Comparison of ENCODE assay signal across 10 cellular contexts in genomic region chr1:17550684-17551584, GRCh38. TPM values are rescaled to one million over a fixed set of nuclear protein-coding genes. Genes with fewer than 3 reads are reported as not detected.
DNase-seq lines count a peak whose midpoint lies in the region; ATAC-seq, FAIRE-seq and TF ChIP-seq lines count a peak whose summit lies in the region.
"Had no signal": no experiment of that assay in that cellular context is flagged by ENCODE, and none has a peak within 500 bp of the region (broad histone marks: within the 10 kb centered on the region; RNA-seq: fewer than 3 reads in every experiment).

No MANE protein-coding gene starts in this region.

- no peak overlapping the region for H3K27ac ChIP-seq in IMR-90 (ENCODE audit: insufficient read depth, low read length)
- H3K27ac ChIP-seq in RWPE2 (ENCODE audit: poor library complexity, severe bottlenecking), result peak overlapping the region; percentile 11
- H3K27ac ChIP-seq in kidney (ENCODE audit: low read depth in 2 of 2, low read length in 2 of 2), result peak overlapping the region; percentile 82 to 86
- peak overlapping the region in 2 of 3 donors; percentile 9 to 22 for H3K27ac ChIP-seq in thyroid gland
- H3K27ac ChIP-seq: hepatocyte, SJSA1 had no signal

- no peak overlapping the region for H4K5ac ChIP-seq in IMR-90 (ENCODE audit: low read depth, low read length)

- no peak overlapping the region; the same call in 1 of the 2 replicates for H3K14ac ChIP-seq in IMR-90 (replicated peaks; ENCODE audit: low read depth, low read length)

- H4K91ac ChIP-seq in IMR-90 (ENCODE audit: insufficient read depth, low read depth, low read length), result no peak overlapping the region

- dilution Hi-C loops in IMR-90 (cut with HindIII; ENCODE audit: low sequenced_read_pairs, unreplicated experiment), result no loop called here

- no peak overlapping the region for H2BK5ac ChIP-seq in IMR-90 (ENCODE audit: low read depth, low read length, poor library complexity, severe bottlenecking)

- peaks cover 25 to 86% of the 10 kb centered on the region in 2 experiments for H3K79me1 ChIP-seq in IMR-90 (ENCODE audit: low read depth in 1 of 2, low read length in 2 of 2)

- no peak for FAIRE-seq in kidney (lab: Jason Lieb, UNC)

- H2BK15ac ChIP-seq in IMR-90 (ENCODE audit: low read depth, low read length), result no peak overlapping the region

- CTCF ChIA-PET in IMR-90 (lab: Yijun Ruan, JAX), result interaction anchor here (0.5 kb wide), 1 partner anchor 32 kb away, joined by 3 read pairs; no protein-coding TSS in a partner anchor

- H3K4me2 ChIP-seq in IMR-90 (ENCODE audit: low read depth, low read length), result no peak overlapping the region; the same call in 1 of the 2 replicates
- H3K4me2 ChIP-seq: hepatocyte had no signal

- H2AK5ac ChIP-seq in IMR-90 (ENCODE audit: low read depth, low read length), result peak overlapping the region; percentile 55; the same call in 1 of the 2 replicates

- peak; percentile 39 for DNase-seq in IMR-90
- no peak for DNase-seq in RWPE2 (ENCODE audit: low spot score)
- peak; percentile 85 for DNase-seq in kidney
- DNase-seq in thyroid gland, result peak; percentile 32 to 51
- no peak for DNase-seq in amniotic stem cell (lab: John Stamatoyannopoulos, UW)
- no peak for DNase-seq in iPS-NIHi11 (ENCODE audit: low spot score)

- TF ChIP-seq POLR2A in IMR-90 (IDR thresholded peaks at IDR 0.05; ENCODE audit: low read depth, low read length) (no peak), thyroid gland (IDR thresholded peaks at IDR 0.05) (no peak)

- H3K23ac ChIP-seq in IMR-90 (ENCODE audit: low read depth, low read length), result 0 out of 2 replicates have a peak overlapping the region, but pooled peaks have one; percentile 39

- peak overlapping the region; percentile 51 for H3K4ac ChIP-seq in IMR-90 (ENCODE audit: low read depth, low read length)

- H2AK9ac ChIP-seq in IMR-90 (replicated peaks; ENCODE audit: low read depth, low read length, poor library complexity), result peak overlapping the region; percentile 51

- H3K9me3 ChIP-seq in IMR-90 (ENCODE audit: control insufficient read depth, insufficient read depth, low read length) (no peaks in the 10 kb centered on the region), RWPE2 (ENCODE audit: severe bottlenecking) (no peaks in the 10 kb centered on the region), kidney (ENCODE audit: control insufficient read depth in 1 of 2, low read length in 2 of 2) (no peaks in the 10 kb centered on the region), thyroid gland (no peaks in the 10 kb centered on the region)
- H3K9me3 ChIP-seq: SJSA1 had no signal

- H4K8ac ChIP-seq in IMR-90 (ENCODE audit: low read depth in 2 of 2, low read length in 2 of 2), result peak overlapping the region in 1 of 2 experiments; percentile 37; a peak in 1 of 4 replicates

- BruUV-seq in IMR-90 (replicated peaks; lab: Mats Ljungman, UMichigan), result no TSS peak

- H4K20me1 ChIP-seq in IMR-90 (ENCODE audit: insufficient read depth, low read length), result peaks cover 13% of the 10 kb centered on the region

- intact Hi-C loops in IMR-90 (cut with micrococcal nuclease), result no loop called here
- intact Hi-C loops in kidney (cut with DNase I), result no loop called here
- intact Hi-C loops in thyroid gland (cut with DNase I), result no loop called here

- peak overlapping the region; percentile 32; the same call in 1 of the 2 replicates for H2BK120ac ChIP-seq in IMR-90 (ENCODE audit: low read depth, low read length)

- H3K9ac ChIP-seq in IMR-90 (ENCODE audit: low read depth, low read length) (no peak overlapping the region), kidney (ENCODE audit: low read length in 2 of 2) (peak overlapping the region; percentile 34 to 68)

- peak overlapping the region; percentile 14; the same call in 1 of the 2 replicates for H2BK20ac ChIP-seq in IMR-90 (ENCODE audit: low read depth, low read length)

- no peak overlapping the region for H2AFZ ChIP-seq in IMR-90 (replicated peaks; ENCODE audit: low read length, poor library complexity)
- H2AFZ ChIP-seq: hepatocyte had no signal

- H3K18ac ChIP-seq in IMR-90 (ENCODE audit: low read depth, low read length), result no peak overlapping the region

- H3K27me3 ChIP-seq in IMR-90 (ENCODE audit: control insufficient read depth, insufficient read depth, low read length) (no peaks in the 10 kb centered on the region), RWPE2 (ENCODE audit: insufficient read depth, poor library complexity, severe bottlenecking) (no peaks in the 10 kb centered on the region), thyroid gland (no peaks in the 10 kb centered on the region)
- H3K27me3 ChIP-seq: hepatocyte, SJSA1 had no signal

- peak; percentile 9; the same call in 1 of the 2 replicates for ATAC-seq in IMR-90 (ENCODE audit: low read depth)
- ATAC-seq in RWPE2 (ENCODE audit: low read depth), result peak; percentile 60
- ATAC-seq in HG03457 (IDR thresholded peaks at IDR 0.05; ENCODE audit: unreplicated experiment), result no peak

- TF ChIP-seq CTCF in IMR-90 (conservative IDR thresholded peaks at IDR 0.05; ENCODE audit: low read depth, low read length) (no peak), RWPE2 (IDR thresholded peaks at IDR 0.05; ENCODE audit: poor library complexity, severe bottlenecking) (no peak), kidney (IDR thresholded peaks at IDR 0.05; ENCODE audit: borderline replicate concordance, extremely low read depth, insufficient read depth) (no peak), thyroid gland (IDR thresholded peaks at IDR 0.05) (no peak)

- in situ Hi-C loops in IMR-90 (cut with MboI; ENCODE audit: low sequenced_read_pairs), result no loop called here

- peaks cover 19% of the 10 kb centered on the region for H3K9me1 ChIP-seq in IMR-90 (ENCODE audit: insufficient read depth, low read length)

- POLR2A ChIA-PET in IMR-90 (lab: Charles Lee; ENCODE audit: unreplicated experiment), result no interaction called here

- H3K36me3 ChIP-seq in IMR-90 (ENCODE audit: control insufficient read depth, insufficient read depth, low read length), result no peaks in the 10 kb centered on the region
- H3K36me3 ChIP-seq in RWPE2 (ENCODE audit: low read depth), result no peaks in the 10 kb centered on the region
- no peaks in the 10 kb centered on the region for H3K36me3 ChIP-seq in kidney (ENCODE audit: control insufficient read depth in 1 of 2, insufficient read depth in 2 of 2, low read length in 2 of 2)
- no peaks in the 10 kb centered on the region for H3K36me3 ChIP-seq in thyroid gland
- H3K36me3 ChIP-seq: SJSA1 had no signal

- H3K4me3 ChIP-seq in IMR-90 (ENCODE audit: insufficient read depth, low read depth, low read length) (no peak overlapping the region), RWPE2 (ENCODE audit: severe bottlenecking) (no peak overlapping the region), kidney (ENCODE audit: low read length in 2 of 2) (peak overlapping the region; percentile 46 to 51), thyroid gland (replicated peaks in 1 of 3) (no peak overlapping the region)
- H3K4me3 ChIP-seq: hepatocyte, SJSA1 had no signal

- no peak overlapping the region for H3K56ac ChIP-seq in IMR-90 (ENCODE audit: extremely low read depth, insufficient read depth, low read length)

- 47% methylated on average over 3 of the region's 15 CpGs; no CpG with 5 or more reads in 1 of the 2 experiments for WGBS in IMR-90 (ENCODE audit: extremely low coverage in 2 of 2, insufficient read length in 1 of 2), 2 experiments
- 43 to 46% methylated on average over 15 of the region's 15 CpGs for WGBS in thyroid gland, 2 donors

- H3K4me1 ChIP-seq in IMR-90 (ENCODE audit: control insufficient read depth, insufficient read depth, low read length), result peaks cover 20% of the 10 kb centered on the region
- H3K4me1 ChIP-seq in RWPE2 (ENCODE audit: insufficient read depth, poor library complexity, severe bottlenecking), result peaks cover 25% of the 10 kb centered on the region
- peaks cover 15 to 29% of the 10 kb centered on the region in 2 donors for H3K4me1 ChIP-seq in kidney (ENCODE audit: control insufficient read depth in 1 of 2, insufficient read depth in 1 of 2, low read depth in 1 of 2, low read length in 2 of 2)
- H3K4me1 ChIP-seq in thyroid gland, result peaks cover 13 to 38% of the 10 kb centered on the region in 2 donors

- TF ChIP-seq RAD21 in IMR-90 (IDR thresholded peaks at IDR 0.05; ENCODE audit: low read length), result no peak

TF ChIP-seq in IMR-90, 13 proteins besides CTCF, POLR2A, EP300 and RAD21:
- TF ChIP-seq RCOR1 (IDR thresholded peaks at IDR 0.05; ENCODE audit: insufficient replicate concordance, low read length) (peak; percentile 64), NFE2L2 (IDR thresholded peaks at IDR 0.05; ENCODE audit: low read depth, low read length) (no peak)

RNA-seq across cellular contexts. Expression of gene ARHGEF10L, which starts 11.4 kb away (rescaled TPM):
- total RNA-seq in IMR-90 (2012; rRNA removed), result 4.8 and 5.0 TPM in 2 replicates
- polyA plus RNA-seq in IMR-90 (2012; rRNA removed), result 12.4 and 14.5 TPM in 2 replicates
- 7.7 and 12.8 TPM in 2 replicates for polyA plus RNA-seq in IMR-90 (2012; cell fraction: cytosol; rRNA removed)
- polyA plus RNA-seq in IMR-90 (2012; cell fraction: nucleus; rRNA removed; ENCODE audit: low replicate concordance), result 23.3 and 59.8 TPM in 2 replicates
- total RNA-seq in kidney, result 91.9 TPM
- 40.8 TPM for polyA plus RNA-seq in kidney (ENCODE audit: insufficient read depth, low read depth, low replicate concordance)
- total RNA-seq in thyroid gland, result 10 to 100 TPM; 32.2 to 64.5 (median 51.4) TPM
- total RNA-seq: activated CD8-positive, alpha-beta memory T cell treated with anti-CD3 and anti-CD28 coated beads for 36 hours had no signal

Comparison
In these comparisons a context has a peak if more than half of its experiments do, and no peak if none do; other contexts are left out.
1. DNase-seq: peak in IMR-90 (single experiment), kidney (single experiment) and thyroid gland (2 of 2); none in RWPE2 (single experiment), amniotic stem cell (single experiment) and iPS-NIHi11 (single experiment).
2. H3K4me3 ChIP-seq: peak in kidney (2 of 2); none in IMR-90 (single experiment), RWPE2 (single experiment) and thyroid gland (0 of 3).